21 cellular contexts compared by ENCODE assay signal in the genomic region with DNA sequence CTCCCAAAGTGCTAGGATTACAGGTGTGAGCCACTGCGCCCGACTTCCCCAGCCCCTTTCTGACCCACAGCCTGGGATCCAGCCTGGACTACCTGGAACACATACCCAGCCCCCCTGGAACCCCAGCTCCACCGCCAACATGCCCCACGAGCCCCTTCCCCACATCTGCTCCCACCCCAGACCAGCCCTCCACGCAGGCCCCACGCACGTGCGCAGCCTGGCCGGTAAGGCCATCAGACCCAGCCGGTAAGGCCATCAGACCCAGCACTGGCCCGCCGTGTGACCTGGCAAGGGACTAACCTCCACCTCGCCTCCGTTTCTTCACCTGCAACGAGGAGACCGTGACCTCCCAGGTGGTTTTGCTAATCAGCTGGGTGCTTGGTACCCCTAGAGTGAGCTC. TPM values are rescaled to one million over a fixed set of nuclear protein-coding genes. Genes with fewer than 3 reads are reported as not detected.
DNase-seq lines count a peak whose midpoint lies in the region; ATAC-seq and TF ChIP-seq lines count a peak whose summit lies in the region.
"Had no signal": no experiment of that assay in that cellular context is flagged by ENCODE, and none has a peak within 500 bp of the region (broad histone marks: within the 10 kb centered on the region; RNA-seq: fewer than 3 reads in every experiment).

No MANE protein-coding gene starts in this region.

- H3K36me3 ChIP-seq in endodermal cell (ENCODE audit: control insufficient read depth, insufficient read depth, low read length) (no peaks in the 10 kb centered on the region), aorta (ENCODE audit: control insufficient read depth in 1 of 2, insufficient read depth in 2 of 2, low read length in 1 of 2) (no peaks in the 10 kb centered on the region)
- H3K36me3 ChIP-seq: SJSA1 had no signal

- H3K27ac Mint-ChIP-seq in natural killer cell treated with Interleukin-12 subunit alpha and Interleukin-12 subunit beta and Interleukin-15 and Interleukin-18, amount 100 ng/mL, for 72 hours = no peak overlapping the region
- H3K27ac Mint-ChIP-seq in natural killer cell (no peak overlapping the region), endodermal cell (peak overlapping the region; percentile 35), nephron (peak overlapping the region; percentile 85 to 99 (median 96))
- H3K27ac Mint-ChIP-seq: CD8-positive, alpha-beta T cell had no signal

- H3K27me3 Mint-ChIP-seq in natural killer cell treated with Interleukin-12 subunit alpha and Interleukin-12 subunit beta and Interleukin-15 and Interleukin-18, amount 100 ng/mL, for 72 hours = no peaks in the 10 kb centered on the region
- H3K27me3 Mint-ChIP-seq in natural killer cell (ENCODE audit: low read depth in 2 of 2) (peaks cover 0 to 7% of the 10 kb centered on the region in 2 donors), endodermal cell (ENCODE audit: insufficient read depth) (no peaks in the 10 kb centered on the region), nephron (ENCODE audit: low read depth) (peaks cover 7% of the 10 kb centered on the region)

- no peak overlapping the region for H3K4me3 Mint-ChIP-seq in natural killer cell treated with Interleukin-12 subunit alpha and Interleukin-12 subunit beta and Interleukin-15 and Interleukin-18, amount 100 ng/mL, for 72 hours
- H3K4me3 Mint-ChIP-seq in natural killer cell (no peak overlapping the region), endodermal cell (no peak overlapping the region), nephron (peak overlapping the region in 2 of 3 experiments; percentile 56 to 69)
- H3K4me3 Mint-ChIP-seq: CD8-positive, alpha-beta T cell had no signal

- intact Hi-C loops in natural killer cell (cut with micrococcal nuclease) (no loop called here), aorta (cut with DNase I) (no loop called here)

- H3K36me3 Mint-ChIP-seq in natural killer cell treated with Interleukin-12 subunit alpha and Interleukin-12 subunit beta and Interleukin-15 and Interleukin-18, amount 100 ng/mL, for 72 hours = no peaks in the 10 kb centered on the region
- no peaks in the 10 kb centered on the region for H3K36me3 Mint-ChIP-seq in natural killer cell
- no peaks in the 10 kb centered on the region for H3K36me3 Mint-ChIP-seq in endodermal cell (ENCODE audit: low read depth)
- no peaks in the 10 kb centered on the region for H3K36me3 Mint-ChIP-seq in nephron (ENCODE audit: low read depth)
- H3K36me3 Mint-ChIP-seq: CD8-positive, alpha-beta T cell had no signal

- no peak for ATAC-seq in natural killer cell treated with Interleukin-12 subunit alpha and Interleukin-12 subunit beta and Interleukin-15 and Interleukin-18, amount 100 ng/mL, for 72 hours
- ATAC-seq in natural killer cell (no peak), aorta (ENCODE audit: low FRiP score) (no peak)
- ATAC-seq: CD8-positive, alpha-beta T cell; GM12878 had no signal

- H3K9ac ChIP-seq in endodermal cell (ENCODE audit: extremely low read depth, low read length, poor library complexity, severe bottlenecking) = no peak overlapping the region

- DNase-seq in natural killer cell treated with Interleukin-12 subunit alpha and Interleukin-12 subunit beta and Interleukin-15 and Interleukin-18, amount 100 ng/mL, for 72 hours (ENCODE audit: low spot score) = peak; percentile 29
- DNase-seq in natural killer cell (no peak), endodermal cell (no peak), aorta (peak; percentile 27 to 75), NOMO-1 treated with dmso at 0.1 percent for 144 hours (lab: John Stamatoyannopoulos, UW; ENCODE audit: unreplicated experiment) (no peak), medulla oblongata (ENCODE audit: extremely low spot score) (no peak), NCI-H1048 (lab: John Stamatoyannopoulos, UW) (no peak)
- DNase-seq: CD8-positive, alpha-beta T cell; DND-41; H9; KG1; NCI-H1105; NCI-H146; NCI-H2029; NCI-H226; NCI-H510A treated with DMSO at 0.1 percent for 48 hours; NCI-H748 treated with DMSO at 0.1 percent for 48 hours had no signal

- WGBS in endodermal cell (ENCODE audit: insufficient coverage in 1 of 2, insufficient read length in 1 of 2), 2 experiments = 85 to 91% methylated on average over 9 to 16 of the region's 16 CpGs
- 96 to 97% methylated on average over 16 of the region's 16 CpGs for WGBS in aorta, 2 donors

- no peaks in the 10 kb centered on the region for H3K4me1 ChIP-seq in endodermal cell (ENCODE audit: control insufficient read depth, insufficient read depth, low read length)
- no peaks in the 10 kb centered on the region for H3K4me1 ChIP-seq in aorta (ENCODE audit: control insufficient read depth in 1 of 2, insufficient read depth in 2 of 2, low read length in 2 of 2)
- H3K4me1 ChIP-seq: SJSA1 had no signal

- TF ChIP-seq CTCF in natural killer cell (IDR thresholded peaks at IDR 0.05) (no peak), endodermal cell (conservative IDR thresholded peaks at IDR 0.05) (no peak), nephron (IDR thresholded peaks at IDR 0.05; ENCODE audit: unreplicated experiment in 3 of 3) (no peak)

- H3K9me3 Mint-ChIP-seq in natural killer cell treated with Interleukin-12 subunit alpha and Interleukin-12 subunit beta and Interleukin-15 and Interleukin-18, amount 100 ng/mL, for 72 hours = no peaks in the 10 kb centered on the region
- H3K9me3 Mint-ChIP-seq in natural killer cell (no peaks in the 10 kb centered on the region), endodermal cell (no peaks in the 10 kb centered on the region), nephron (no peaks in the 10 kb centered on the region)
- H3K9me3 Mint-ChIP-seq: CD8-positive, alpha-beta T cell; H9 had no signal

- H3K9me3 ChIP-seq in endodermal cell (ENCODE audit: control insufficient read depth, low read length) (no peaks in the 10 kb centered on the region), aorta (ENCODE audit: control insufficient read depth, low read length) (no peaks in the 10 kb centered on the region)
- H3K9me3 ChIP-seq: SJSA1 had no signal

- H3K4me3 ChIP-seq in endodermal cell (ENCODE audit: low read length) (no peak overlapping the region), aorta (ENCODE audit: low read length in 2 of 2) (no peak overlapping the region)
- H3K4me3 ChIP-seq: GM12878, SJSA1 had no signal

- peaks cover 0 to 3% of the 10 kb centered on the region in 2 donors for H3K4me1 Mint-ChIP-seq in natural killer cell treated with Interleukin-12 subunit alpha and Interleukin-12 subunit beta and Interleukin-15 and Interleukin-18, amount 100 ng/mL, for 72 hours (ENCODE audit: low read depth in 2 of 2)
- H3K4me1 Mint-ChIP-seq in natural killer cell = no peaks in the 10 kb centered on the region
- peaks cover 11% of the 10 kb centered on the region for H3K4me1 Mint-ChIP-seq in endodermal cell
- peaks cover 47% of the 10 kb centered on the region for H3K4me1 Mint-ChIP-seq in nephron

- no peak overlapping the region for H3K27ac ChIP-seq in endodermal cell (ENCODE audit: low read depth, low read length)
- H3K27ac ChIP-seq in aorta (ENCODE audit: low read depth in 1 of 2, low read length in 2 of 2) = no peak overlapping the region
- H3K27ac ChIP-seq: HL-60, SJSA1 had no signal

- H3K27me3 ChIP-seq in endodermal cell (ENCODE audit: control insufficient read depth, insufficient read depth, low read length, poor library complexity, severe bottlenecking) (peaks cover 23% of the 10 kb centered on the region), aorta (ENCODE audit: control insufficient read depth in 1 of 2, insufficient read depth in 2 of 2, low read length in 1 of 2) (no peaks in the 10 kb centered on the region)
- H3K27me3 ChIP-seq: SJSA1 had no signal

RNA-seq across cellular contexts. Expression of gene RPH3AL, which starts 46.5 kb away (rescaled TPM):
- total RNA-seq in natural killer cell treated with Interleukin-12 subunit alpha and Interleukin-12 subunit beta and Interleukin-15 and Interleukin-18, amount 100 ng/mL, for 72 hours = 1 to 10 TPM; 2.6 to 6.8 TPM
- total RNA-seq in natural killer cell (1 to 10 TPM; 7.2 to 9.9 (median 7.9) TPM), endodermal cell (10 to 100 TPM; 14.7 to 16.9 TPM), aorta (10 to 100 TPM; 12.5 to 18.1 TPM)
- 4.1 TPM for polyA plus RNA-seq in endodermal cell (2013, experiment 1 of 2)
- polyA plus RNA-seq in endodermal cell (2013, experiment 2 of 2) = 4.6 TPM
- polyA plus RNA-seq in aorta = 1 to 10 TPM; 1.6 to 3.5 TPM

Comparison
In these comparisons a context has a peak if more than half of its experiments do, and no peak if none do; other contexts are left out.
1. DNase-seq: peak in natural killer cell treated with Interleukin-12 subunit alpha and Interleukin-12 subunit beta and Interleukin-15 and Interleukin-18, amount 100 ng/mL, for 72 hours (single experiment) and aorta (2 of 2); none in natural killer cell (single experiment), endodermal cell (single experiment), NOMO-1 treated with dmso at 0.1 percent for 144 hours (single experiment), medulla oblongata (single experiment) and NCI-H1048 (single experiment).
2. H3K27ac Mint-ChIP-seq: peak in endodermal cell (single experiment) and nephron (3 of 3); none in natural killer cell treated with Interleukin-12 subunit alpha and Interleukin-12 subunit beta and Interleukin-15 and Interleukin-18, amount 100 ng/mL, for 72 hours (0 of 2) and natural killer cell (0 of 2).
3. H3K4me3 Mint-ChIP-seq: peak in nephron (2 of 3); none in natural killer cell treated with Interleukin-12 subunit alpha and Interleukin-12 subunit beta and Interleukin-15 and Interleukin-18, amount 100 ng/mL, for 72 hours (single experiment), natural killer cell (single experiment) and endodermal cell (single experiment).